In genomic region chr20:21125849-21126840, GRCh38 we compare ENCODE assay signal across 8 cellular contexts. TPM values are rescaled to one million over a fixed set of nuclear protein-coding genes. Genes with fewer than 3 reads are reported as not detected.
A peak's percentile ranks its signal among the peaks of the same experiment; 100 is the strongest.
DNase-seq lines count a peak whose midpoint lies in the region; ATAC-seq and TF ChIP-seq lines count a peak whose summit lies in the region.

A gene with protein sequence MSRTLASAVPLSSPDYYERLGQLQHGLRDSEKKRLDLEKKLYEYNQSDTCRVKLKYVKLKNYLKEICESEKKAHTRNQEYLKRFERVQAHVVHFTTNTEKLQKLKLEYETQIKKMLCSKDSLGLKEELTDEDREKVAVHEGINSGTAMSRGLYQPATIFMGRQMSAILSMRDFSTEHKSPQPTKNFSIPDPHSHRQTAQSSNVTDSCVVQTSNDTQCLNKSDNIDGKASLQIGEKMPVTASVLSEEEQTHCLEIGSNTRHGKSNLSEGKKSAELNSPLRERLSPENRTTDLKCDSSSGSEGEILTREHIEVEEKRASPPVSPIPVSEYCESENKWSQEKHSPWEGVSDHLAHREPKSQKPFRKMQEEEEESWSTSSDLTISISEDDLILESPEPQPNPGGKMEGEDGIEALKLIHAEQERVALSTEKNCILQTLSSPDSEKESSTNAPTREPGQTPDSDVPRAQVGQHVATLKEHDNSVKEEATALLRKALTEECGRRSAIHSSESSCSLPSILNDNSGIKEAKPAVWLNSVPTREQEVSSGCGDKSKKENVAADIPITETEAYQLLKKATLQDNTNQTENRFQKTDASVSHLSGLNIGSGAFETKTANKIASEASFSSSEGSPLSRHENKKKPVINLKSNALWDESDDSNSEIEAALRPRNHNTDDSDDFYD (plus strand): TSS chr20:21126082. CDS start chr20:21126116, 34 bp downstream.

- no peaks in the 10 kb centered on the region for H3K9me2 ChIP-seq in GM23338 (ENCODE audit: insufficient read depth)

- peaks cover 47% of the 10 kb centered on the region for H3K79me2 ChIP-seq in GM23338 (replicated peaks; ENCODE audit: insufficient read depth)

- DNase-seq in EL (peak; percentile 94), GM23338 (ENCODE audit: low spot score) (peak; percentile 97), LHCN-M2 (ENCODE audit: low read depth) (peak; percentile 91), RPMI7951 (ENCODE audit: low read depth) (peak; percentile 94), fibroblast of mammary gland (ENCODE audit: low read depth) (peak; percentile 88)

- peak within 1 kb of the TSS; percentile 99 for H2AFZ ChIP-seq in GM23338

- H3K9me3 Mint-ChIP-seq in GM23338 (no peaks in the 10 kb centered on the region), nephron (no peaks in the 10 kb centered on the region)
- H3K9me3 Mint-ChIP-seq in activated T-helper 17 cell treated with anti-CD3 and anti-CD28 coated beads, Interleukin-2, amount 50 U/mL, for 72 hours = no peaks in the 10 kb centered on the region
- H3K9me3 Mint-ChIP-seq in stimulated activated naive CD8-positive, alpha-beta T cell treated with anti-CD3 and anti-CD28 coated beads, Interleukin-15, Interleukin-2, amounts not matched to agents 100 ng/mL and 50 ng/mL, for 24 hours = no peaks in the 10 kb centered on the region

- H3K4me3 Mint-ChIP-seq in GM23338 (peak within 1 kb of the TSS; percentile 90), nephron (peak within 1 kb of the TSS; percentile 89 to 96 (median 94))
- H3K4me3 Mint-ChIP-seq in activated T-helper 17 cell treated with anti-CD3 and anti-CD28 coated beads, Interleukin-2, amount 50 U/mL, for 72 hours = peak within 1 kb of the TSS; percentile 89
- peak within 1 kb of the TSS; percentile 87 for H3K4me3 Mint-ChIP-seq in stimulated activated naive CD8-positive, alpha-beta T cell treated with anti-CD3 and anti-CD28 coated beads, Interleukin-15, Interleukin-2, amounts not matched to agents 100 ng/mL and 50 ng/mL, for 24 hours

- peak within 1 kb of the TSS; percentile 98 for H3K4me2 ChIP-seq in GM23338

- H3K4me1 Mint-ChIP-seq in GM23338 (peaks cover 32% of the 10 kb centered on the region), nephron (peaks cover 17% of the 10 kb centered on the region)
- H3K4me1 Mint-ChIP-seq in activated T-helper 17 cell treated with anti-CD3 and anti-CD28 coated beads, Interleukin-2, amount 50 U/mL, for 72 hours = peaks cover 15% of the 10 kb centered on the region
- peaks cover 26% of the 10 kb centered on the region for H3K4me1 Mint-ChIP-seq in stimulated activated naive CD8-positive, alpha-beta T cell treated with anti-CD3 and anti-CD28 coated beads, Interleukin-15, Interleukin-2, amounts not matched to agents 100 ng/mL and 50 ng/mL, for 24 hours (ENCODE audit: low read depth)

- H3K36me3 Mint-ChIP-seq in GM23338 (ENCODE audit: low read depth) (no peaks in the 10 kb centered on the region), nephron (ENCODE audit: low read depth) (no peaks in the 10 kb centered on the region)
- no peaks in the 10 kb centered on the region for H3K36me3 Mint-ChIP-seq in activated T-helper 17 cell treated with anti-CD3 and anti-CD28 coated beads, Interleukin-2, amount 50 U/mL, for 72 hours (ENCODE audit: low read depth)
- H3K36me3 Mint-ChIP-seq in stimulated activated naive CD8-positive, alpha-beta T cell treated with anti-CD3 and anti-CD28 coated beads, Interleukin-15, Interleukin-2, amounts not matched to agents 100 ng/mL and 50 ng/mL, for 24 hours (ENCODE audit: low read depth) = peaks cover 9% of the 10 kb centered on the region

- H3K27me3 Mint-ChIP-seq in GM23338 (ENCODE audit: insufficient read depth, low read depth, poor library complexity) (peaks cover 5% of the 10 kb centered on the region), nephron (ENCODE audit: low read depth) (peaks cover 4% of the 10 kb centered on the region)
- peaks cover 7% of the 10 kb centered on the region for H3K27me3 Mint-ChIP-seq in activated T-helper 17 cell treated with anti-CD3 and anti-CD28 coated beads, Interleukin-2, amount 50 U/mL, for 72 hours
- no peaks in the 10 kb centered on the region for H3K27me3 Mint-ChIP-seq in stimulated activated naive CD8-positive, alpha-beta T cell treated with anti-CD3 and anti-CD28 coated beads, Interleukin-15, Interleukin-2, amounts not matched to agents 100 ng/mL and 50 ng/mL, for 24 hours

- H4K20me1 ChIP-seq in GM23338 (replicated peaks; ENCODE audit: insufficient read depth) = no peaks in the 10 kb centered on the region

- H3K4me3 ChIP-seq in GM23338 (peak within 1 kb of the TSS; percentile 95), fibroblast of mammary gland (ENCODE audit: control insufficient read depth, low read depth, low read length) (peak within 1 kb of the TSS; percentile 82)

- H3K27me3 ChIP-seq in GM23338 (ENCODE audit: insufficient read depth) = no peaks in the 10 kb centered on the region

- peaks cover 6% of the 10 kb centered on the region; the same call in 1 of the 2 replicates for H3F3A ChIP-seq in GM23338 (replicated peaks; ENCODE audit: low read depth)

- no peaks in the 10 kb centered on the region for H3K36me3 ChIP-seq in GM23338 (ENCODE audit: insufficient read depth)

- ATAC-seq in GM23338 = peak; percentile 97
- ATAC-seq in activated T-helper 17 cell treated with anti-CD3 and anti-CD28 coated beads, Interleukin-2, amount 50 U/mL, for 72 hours (replicated peaks) = peak; percentile 97

- TF ChIP-seq CTCF in GM23338 (conservative IDR thresholded peaks at IDR 0.05; ENCODE audit: low read depth in 2 of 2) (peak in 1 of 2 experiments; percentile 25; a peak in 2 of 4 replicates), fibroblast of mammary gland (conservative IDR thresholded peaks at IDR 0.05; ENCODE audit: control insufficient read depth, insufficient read depth, low read depth, low read length) (peak; percentile 16), nephron (IDR thresholded peaks at IDR 0.05; ENCODE audit: unreplicated experiment in 3 of 3) (peak; percentile 26 to 47 (median 34))

- H3K4me1 ChIP-seq in GM23338 (ENCODE audit: insufficient read depth) = peaks cover 54% of the 10 kb centered on the region

- H3K27ac ChIP-seq in GM23338 (ENCODE audit: low read depth) = peak within 1 kb of the TSS; percentile 92

- H3K27ac Mint-ChIP-seq in GM23338 (peak within 1 kb of the TSS; percentile 53), nephron (peak within 1 kb of the TSS; percentile 67 to 88 (median 80))
- H3K27ac Mint-ChIP-seq in activated T-helper 17 cell treated with anti-CD3 and anti-CD28 coated beads, Interleukin-2, amount 50 U/mL, for 72 hours = peak within 1 kb of the TSS; percentile 81
- peak within 1 kb of the TSS; percentile 59 for H3K27ac Mint-ChIP-seq in stimulated activated naive CD8-positive, alpha-beta T cell treated with anti-CD3 and anti-CD28 coated beads, Interleukin-15, Interleukin-2, amounts not matched to agents 100 ng/mL and 50 ng/mL, for 24 hours

TF ChIP-seq in GM23338, 12 proteins besides CTCF, POLR2A, EP300 and RAD21:
- TF ChIP-seq EZH2phosphoT487 (IDR thresholded peaks at IDR 0.05; ENCODE audit: unreplicated experiment) = no peak
- TF ChIP-seq POLR2AphosphoS5 (IDR thresholded peaks at IDR 0.05; ENCODE audit: low read depth) = peak; percentile 85

RNA-seq across cellular contexts. Expression of the gene that starts here (rescaled TPM):
- 63.6 and 87.7 TPM in 2 replicates for total RNA-seq in GM23338 (2014; rRNA removed; shearing (Covaris generic))
- 52.5 and 58.3 TPM in 2 replicates for polyA plus RNA-seq in GM23338 (2016; fragmentation: Nextera tagmentation; extraction: Ambion mirVana)
- 9.6 and 12.6 TPM in 2 replicates for total RNA-seq in LHCN-M2 (2014; rRNA removed)
- polyA plus RNA-seq in LHCN-M2 (2012) = 3.9 TPM
- 13.0 and 15.7 TPM in 2 replicates for total RNA-seq in RPMI7951 (2014; rRNA removed; shearing (Covaris generic))
- total RNA-seq in activated T-helper 17 cell treated with anti-CD3 and anti-CD28 coated beads, Interleukin-2, amount 50 U/mL, for 72 hours = 10 to 100 TPM in 1 of 2 donors, 1 to 10 TPM in 1; 9.7 to 10.5 TPM

Comparison
In these comparisons a context has a peak if more than half of its experiments do, and no peak if none do; other contexts are left out.
1. Peak in every context shown above with its lines: DNase-seq, ATAC-seq, H3K4me3 ChIP-seq and H3K27ac ChIP-seq.